In the genomic region with DNA sequence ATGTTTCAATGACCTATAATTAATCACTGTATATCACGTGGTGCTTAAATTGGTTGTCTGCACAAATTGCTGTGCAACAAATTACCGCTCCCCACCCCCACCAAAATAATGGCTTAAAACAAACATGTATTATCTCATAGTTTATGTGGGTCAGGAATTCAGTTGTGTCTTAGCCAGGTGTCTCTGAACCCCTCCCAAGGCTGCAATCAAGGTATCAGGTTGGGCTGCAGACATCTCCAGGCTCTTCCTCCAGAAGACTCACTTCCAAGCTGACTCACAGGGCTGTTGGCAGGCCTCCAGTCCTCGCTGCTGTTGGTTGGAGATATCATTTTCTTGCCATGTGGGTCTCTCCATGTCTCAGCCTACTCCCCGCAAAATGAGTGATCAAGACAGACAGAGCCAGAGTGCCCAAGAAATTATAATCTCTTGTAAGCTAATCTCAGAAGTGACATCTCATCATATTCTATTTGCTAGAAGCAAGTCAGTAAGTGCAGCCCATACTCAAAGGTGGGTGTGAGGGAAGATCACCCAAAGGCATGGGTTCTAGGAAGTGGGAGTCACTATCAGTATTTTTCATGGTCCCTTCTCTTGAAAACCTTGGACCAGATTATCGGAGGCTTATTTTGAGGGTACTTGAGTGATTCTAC, we compare ENCODE assay signal across 1 cellular context.
TF ChIP-seq lines count a peak whose summit lies in the region.

No MANE protein-coding gene starts in this region.

TF ChIP-seq in K562, 482 proteins besides CTCF, POLR2A, EP300 and RAD21 (continued from another document and continues in another):
- no peak for TF ChIP-seq KDM5B (IDR thresholded peaks at IDR 0.05; ENCODE audit: insufficient replicate concordance, low read depth, low read length)
- TF ChIP-seq CC2D1A (IDR thresholded peaks at IDR 0.05): peak; percentile 87
- TF ChIP-seq ATF7 (IDR thresholded peaks at IDR 0.05): peak; percentile 85
- TF ChIP-seq SPI1 (IDR thresholded peaks at IDR 0.05; ENCODE audit: borderline replicate concordance, low read depth, low read length): 0 out of 2 replicates have a peak, but pooled peaks have one; percentile 49
- peak; percentile 98 for TF ChIP-seq CBFA2T3 (IDR thresholded peaks at IDR 0.05)
- TF ChIP-seq, protein P1, sequence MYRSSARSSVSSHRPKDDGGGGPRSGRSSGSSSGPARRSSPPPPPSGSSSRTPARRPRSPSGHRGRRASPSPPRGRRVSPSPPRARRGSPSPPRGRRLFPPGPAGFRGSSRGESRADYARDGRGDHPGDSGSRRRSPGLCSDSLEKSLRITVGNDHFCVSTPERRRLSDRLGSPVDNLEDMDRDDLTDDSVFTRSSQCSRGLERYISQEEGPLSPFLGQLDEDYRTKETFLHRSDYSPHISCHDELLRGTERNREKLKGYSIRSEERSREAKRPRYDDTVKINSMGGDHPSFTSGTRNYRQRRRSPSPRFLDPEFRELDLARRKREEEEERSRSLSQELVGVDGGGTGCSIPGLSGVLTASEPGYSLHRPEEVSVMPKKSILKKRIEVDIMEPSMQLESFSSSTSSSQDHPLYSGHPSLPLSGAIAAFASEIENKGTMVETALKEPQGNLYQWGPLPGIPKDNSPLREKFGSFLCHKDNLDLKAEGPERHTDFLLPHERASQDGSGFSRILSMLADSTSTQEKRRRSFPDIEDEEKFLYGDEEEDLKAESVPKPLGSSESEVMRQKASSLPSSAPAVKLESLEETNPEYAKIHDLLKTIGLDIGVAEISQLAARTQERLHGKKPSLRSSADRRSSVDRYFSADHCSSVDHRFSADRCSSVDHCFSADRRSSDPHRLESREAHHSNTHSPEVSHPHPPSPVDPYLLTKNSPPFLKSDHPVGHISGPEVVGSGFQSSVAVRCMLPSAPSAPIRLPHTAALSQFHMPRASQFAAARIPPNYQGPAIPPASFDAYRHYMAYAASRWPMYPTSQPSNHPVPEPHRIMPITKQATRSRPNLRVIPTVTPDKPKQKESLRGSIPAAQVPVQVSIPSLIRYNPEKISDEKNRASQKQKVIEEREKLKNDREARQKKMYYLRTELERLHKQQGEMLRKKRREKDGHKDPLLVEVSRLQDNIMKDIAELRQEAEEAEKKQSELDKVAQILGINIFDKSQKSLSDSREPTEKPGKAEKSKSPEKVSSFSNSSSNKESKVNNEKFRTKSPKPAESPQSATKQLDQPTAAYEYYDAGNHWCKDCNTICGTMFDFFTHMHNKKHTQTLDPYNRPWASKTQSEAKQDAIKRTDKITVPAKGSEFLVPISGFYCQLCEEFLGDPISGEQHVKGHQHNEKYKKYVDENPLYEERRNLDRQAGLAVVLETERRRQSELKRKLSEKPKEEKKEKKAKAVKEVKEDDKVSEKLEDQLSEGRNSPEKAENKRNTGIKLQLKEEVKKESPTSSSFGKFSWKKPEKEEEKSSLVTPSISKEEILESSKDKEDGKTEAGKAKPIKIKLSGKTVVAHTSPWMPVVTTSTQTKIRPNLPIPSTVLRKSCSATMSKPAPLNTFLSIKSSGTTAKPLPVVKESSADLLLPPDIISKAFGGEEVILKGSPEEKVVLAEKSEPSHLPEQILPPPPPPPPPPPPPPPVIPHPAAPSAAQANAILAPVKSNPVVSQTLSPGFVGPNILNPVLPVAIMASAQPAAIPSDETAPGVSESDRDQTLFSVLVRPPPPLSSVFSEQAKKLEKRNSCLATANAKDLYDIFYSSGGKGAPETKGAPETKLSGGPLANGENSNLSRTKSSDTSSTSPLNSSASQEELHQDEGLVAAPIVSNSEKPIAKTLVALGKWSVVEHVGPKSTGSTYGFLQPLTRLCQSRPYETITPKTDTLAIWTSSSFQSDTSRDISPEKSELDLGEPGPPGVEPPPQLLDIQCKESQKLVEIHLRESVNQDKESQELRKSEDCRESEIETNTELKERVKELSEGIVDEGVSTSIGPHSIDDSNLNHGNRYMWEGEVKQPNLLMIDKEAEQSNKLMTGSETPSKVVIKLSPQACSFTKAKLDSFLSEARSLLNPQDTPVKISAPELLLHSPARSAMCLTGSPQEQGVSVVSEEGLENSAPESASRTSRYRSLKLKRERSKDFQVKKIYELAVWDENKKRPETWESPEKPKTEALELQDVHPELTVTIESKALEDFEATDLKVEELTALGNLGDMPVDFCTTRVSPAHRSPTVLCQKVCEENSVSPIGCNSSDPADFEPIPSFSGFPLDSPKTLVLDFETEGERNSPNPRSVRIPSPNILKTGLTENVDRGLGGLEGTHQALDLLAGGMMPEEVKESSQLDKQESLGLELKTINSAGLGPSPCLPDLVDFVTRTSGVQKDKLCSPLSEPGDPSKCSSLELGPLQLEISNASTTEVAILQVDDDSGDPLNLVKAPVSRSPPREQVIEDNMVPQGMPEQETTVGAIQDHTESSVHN (IDR thresholded peaks at IDR 0.05; ENCODE audit: borderline replicate concordance in 1 of 2, low read depth in 1 of 2): no peak
- TF ChIP-seq HCFC1 (IDR thresholded peaks at IDR 0.05; ENCODE audit: low read depth, low read length): peak; percentile 37
- peak; percentile 92 for TF ChIP-seq GATA2 (CRISPR knock-in tag; IDR thresholded peaks at IDR 0.05)
- peak in 1 of 2 experiments; percentile 22; a peak in 2 of 4 replicates for TF ChIP-seq MAZ (CRISPR knock-in tag; conservative IDR thresholded peaks at IDR 0.05 in 1 of 2, IDR thresholded peaks at IDR 0.05 in 1 of 2)
- TF ChIP-seq PHB2 (IDR thresholded peaks at IDR 0.05; ENCODE audit: low read depth): peak; percentile 96
- TF ChIP-seq, protein P2, sequence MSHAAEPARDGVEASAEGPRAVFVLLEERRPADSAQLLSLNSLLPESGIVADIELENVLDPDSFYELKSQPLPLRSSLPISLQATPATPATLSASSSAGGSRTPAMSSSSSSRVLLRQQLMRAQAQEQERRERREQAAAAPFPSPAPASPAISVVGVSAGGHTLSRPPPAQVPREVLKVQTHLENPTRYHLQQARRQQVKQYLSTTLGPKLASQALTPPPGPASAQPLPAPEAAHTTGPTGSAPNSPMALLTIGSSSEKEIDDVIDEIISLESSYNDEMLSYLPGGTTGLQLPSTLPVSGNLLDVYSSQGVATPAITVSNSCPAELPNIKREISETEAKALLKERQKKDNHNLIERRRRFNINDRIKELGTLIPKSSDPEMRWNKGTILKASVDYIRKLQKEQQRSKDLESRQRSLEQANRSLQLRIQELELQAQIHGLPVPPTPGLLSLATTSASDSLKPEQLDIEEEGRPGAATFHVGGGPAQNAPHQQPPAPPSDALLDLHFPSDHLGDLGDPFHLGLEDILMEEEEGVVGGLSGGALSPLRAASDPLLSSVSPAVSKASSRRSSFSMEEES (CRISPR knock-in tag; IDR thresholded peaks at IDR 0.05): peak; percentile 80
- TF ChIP-seq, protein P3, sequence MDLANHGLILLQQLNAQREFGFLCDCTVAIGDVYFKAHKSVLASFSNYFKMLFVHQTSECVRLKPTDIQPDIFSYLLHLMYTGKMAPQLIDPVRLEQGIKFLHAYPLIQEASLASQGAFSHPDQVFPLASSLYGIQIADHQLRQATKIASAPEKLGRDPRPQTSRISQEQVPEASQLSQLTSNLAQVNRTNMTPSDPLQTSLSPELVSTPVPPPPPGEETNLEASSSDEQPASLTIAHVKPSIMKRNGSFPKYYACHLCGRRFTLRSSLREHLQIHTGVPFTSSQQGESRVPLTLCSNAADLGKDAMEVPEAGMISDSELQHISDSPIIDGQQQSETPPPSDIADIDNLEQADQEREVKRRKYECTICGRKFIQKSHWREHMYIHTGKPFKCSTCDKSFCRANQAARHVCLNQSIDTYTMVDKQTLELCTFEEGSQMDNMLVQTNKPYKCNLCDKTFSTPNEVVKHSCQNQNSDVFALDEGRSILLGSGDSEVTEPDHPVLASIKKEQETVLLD (IDR thresholded peaks at IDR 0.05): peak; percentile 86
- peak; percentile 73; the same call in 1 of the 2 replicates for TF ChIP-seq DMBX1 (CRISPR knock-in tag; IDR thresholded peaks at IDR 0.05; ENCODE audit: borderline replicate concordance)
- TF ChIP-seq, protein P4, sequence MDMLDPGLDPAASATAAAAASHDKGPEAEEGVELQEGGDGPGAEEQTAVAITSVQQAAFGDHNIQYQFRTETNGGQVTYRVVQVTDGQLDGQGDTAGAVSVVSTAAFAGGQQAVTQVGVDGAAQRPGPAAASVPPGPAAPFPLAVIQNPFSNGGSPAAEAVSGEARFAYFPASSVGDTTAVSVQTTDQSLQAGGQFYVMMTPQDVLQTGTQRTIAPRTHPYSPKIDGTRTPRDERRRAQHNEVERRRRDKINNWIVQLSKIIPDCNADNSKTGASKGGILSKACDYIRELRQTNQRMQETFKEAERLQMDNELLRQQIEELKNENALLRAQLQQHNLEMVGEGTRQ (CRISPR knock-in tag; IDR thresholded peaks at IDR 0.05): peak; percentile 70
- TF ChIP-seq HDAC2 (IDR thresholded peaks at IDR 0.05): peak; percentile 97
- TF ChIP-seq, protein P5, sequence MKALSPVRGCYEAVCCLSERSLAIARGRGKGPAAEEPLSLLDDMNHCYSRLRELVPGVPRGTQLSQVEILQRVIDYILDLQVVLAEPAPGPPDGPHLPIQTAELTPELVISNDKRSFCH (CRISPR knock-in tag; IDR thresholded peaks at IDR 0.05): no peak
- TF ChIP-seq, protein P5 (tag; IDR thresholded peaks at IDR 0.05): 0 out of 2 replicates have a peak, but pooled peaks have one; percentile 75
- TF ChIP-seq ZNF197 (CRISPR knock-in tag; IDR thresholded peaks at IDR 0.05; ENCODE audit: low read depth): peak; percentile 57; the same call in 1 of the 2 replicates
- TF ChIP-seq DPF2 (IDR thresholded peaks at IDR 0.05): peak; percentile 100
- TF ChIP-seq, protein P6, sequence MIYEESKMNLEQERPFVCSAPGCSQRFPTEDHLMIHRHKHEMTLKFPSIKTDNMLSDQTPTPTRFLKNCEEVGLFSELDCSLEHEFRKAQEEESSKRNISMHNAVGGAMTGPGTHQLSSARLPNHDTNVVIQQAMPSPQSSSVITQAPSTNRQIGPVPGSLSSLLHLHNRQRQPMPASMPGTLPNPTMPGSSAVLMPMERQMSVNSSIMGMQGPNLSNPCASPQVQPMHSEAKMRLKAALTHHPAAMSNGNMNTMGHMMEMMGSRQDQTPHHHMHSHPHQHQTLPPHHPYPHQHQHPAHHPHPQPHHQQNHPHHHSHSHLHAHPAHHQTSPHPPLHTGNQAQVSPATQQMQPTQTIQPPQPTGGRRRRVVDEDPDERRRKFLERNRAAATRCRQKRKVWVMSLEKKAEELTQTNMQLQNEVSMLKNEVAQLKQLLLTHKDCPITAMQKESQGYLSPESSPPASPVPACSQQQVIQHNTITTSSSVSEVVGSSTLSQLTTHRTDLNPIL (CRISPR knock-in tag; IDR thresholded peaks at IDR 0.05): no peak
- TF ChIP-seq, protein P7, sequence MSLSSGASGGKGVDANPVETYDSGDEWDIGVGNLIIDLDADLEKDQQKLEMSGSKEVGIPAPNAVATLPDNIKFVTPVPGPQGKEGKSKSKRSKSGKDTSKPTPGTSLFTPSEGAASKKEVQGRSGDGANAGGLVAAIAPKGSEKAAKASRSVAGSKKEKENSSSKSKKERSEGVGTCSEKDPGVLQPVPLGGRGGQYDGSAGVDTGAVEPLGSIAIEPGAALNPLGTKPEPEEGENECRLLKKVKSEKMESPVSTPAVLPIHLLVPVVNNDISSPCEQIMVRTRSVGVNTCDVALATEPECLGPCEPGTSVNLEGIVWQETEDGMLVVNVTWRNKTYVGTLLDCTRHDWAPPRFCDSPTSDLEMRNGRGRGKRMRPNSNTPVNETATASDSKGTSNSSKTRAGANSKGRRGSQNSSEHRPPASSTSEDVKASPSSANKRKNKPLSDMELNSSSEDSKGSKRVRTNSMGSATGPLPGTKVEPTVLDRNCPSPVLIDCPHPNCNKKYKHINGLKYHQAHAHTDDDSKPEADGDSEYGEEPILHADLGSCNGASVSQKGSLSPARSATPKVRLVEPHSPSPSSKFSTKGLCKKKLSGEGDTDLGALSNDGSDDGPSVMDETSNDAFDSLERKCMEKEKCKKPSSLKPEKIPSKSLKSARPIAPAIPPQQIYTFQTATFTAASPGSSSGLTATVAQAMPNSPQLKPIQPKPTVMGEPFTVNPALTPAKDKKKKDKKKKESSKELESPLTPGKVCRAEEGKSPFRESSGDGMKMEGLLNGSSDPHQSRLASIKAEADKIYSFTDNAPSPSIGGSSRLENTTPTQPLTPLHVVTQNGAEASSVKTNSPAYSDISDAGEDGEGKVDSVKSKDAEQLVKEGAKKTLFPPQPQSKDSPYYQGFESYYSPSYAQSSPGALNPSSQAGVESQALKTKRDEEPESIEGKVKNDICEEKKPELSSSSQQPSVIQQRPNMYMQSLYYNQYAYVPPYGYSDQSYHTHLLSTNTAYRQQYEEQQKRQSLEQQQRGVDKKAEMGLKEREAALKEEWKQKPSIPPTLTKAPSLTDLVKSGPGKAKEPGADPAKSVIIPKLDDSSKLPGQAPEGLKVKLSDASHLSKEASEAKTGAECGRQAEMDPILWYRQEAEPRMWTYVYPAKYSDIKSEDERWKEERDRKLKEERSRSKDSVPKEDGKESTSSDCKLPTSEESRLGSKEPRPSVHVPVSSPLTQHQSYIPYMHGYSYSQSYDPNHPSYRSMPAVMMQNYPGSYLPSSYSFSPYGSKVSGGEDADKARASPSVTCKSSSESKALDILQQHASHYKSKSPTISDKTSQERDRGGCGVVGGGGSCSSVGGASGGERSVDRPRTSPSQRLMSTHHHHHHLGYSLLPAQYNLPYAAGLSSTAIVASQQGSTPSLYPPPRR (CRISPR knock-in tag; IDR thresholded peaks at IDR 0.05; ENCODE audit: borderline replicate concordance): peak; percentile 39; the same call in 1 of the 2 replicates
- 0 out of 2 replicates have a peak, but pooled peaks have one; percentile 28 for TF ChIP-seq HNRNPL (IDR thresholded peaks at IDR 0.05; ENCODE audit: low read depth, low read length)
- TF ChIP-seq, protein P8, sequence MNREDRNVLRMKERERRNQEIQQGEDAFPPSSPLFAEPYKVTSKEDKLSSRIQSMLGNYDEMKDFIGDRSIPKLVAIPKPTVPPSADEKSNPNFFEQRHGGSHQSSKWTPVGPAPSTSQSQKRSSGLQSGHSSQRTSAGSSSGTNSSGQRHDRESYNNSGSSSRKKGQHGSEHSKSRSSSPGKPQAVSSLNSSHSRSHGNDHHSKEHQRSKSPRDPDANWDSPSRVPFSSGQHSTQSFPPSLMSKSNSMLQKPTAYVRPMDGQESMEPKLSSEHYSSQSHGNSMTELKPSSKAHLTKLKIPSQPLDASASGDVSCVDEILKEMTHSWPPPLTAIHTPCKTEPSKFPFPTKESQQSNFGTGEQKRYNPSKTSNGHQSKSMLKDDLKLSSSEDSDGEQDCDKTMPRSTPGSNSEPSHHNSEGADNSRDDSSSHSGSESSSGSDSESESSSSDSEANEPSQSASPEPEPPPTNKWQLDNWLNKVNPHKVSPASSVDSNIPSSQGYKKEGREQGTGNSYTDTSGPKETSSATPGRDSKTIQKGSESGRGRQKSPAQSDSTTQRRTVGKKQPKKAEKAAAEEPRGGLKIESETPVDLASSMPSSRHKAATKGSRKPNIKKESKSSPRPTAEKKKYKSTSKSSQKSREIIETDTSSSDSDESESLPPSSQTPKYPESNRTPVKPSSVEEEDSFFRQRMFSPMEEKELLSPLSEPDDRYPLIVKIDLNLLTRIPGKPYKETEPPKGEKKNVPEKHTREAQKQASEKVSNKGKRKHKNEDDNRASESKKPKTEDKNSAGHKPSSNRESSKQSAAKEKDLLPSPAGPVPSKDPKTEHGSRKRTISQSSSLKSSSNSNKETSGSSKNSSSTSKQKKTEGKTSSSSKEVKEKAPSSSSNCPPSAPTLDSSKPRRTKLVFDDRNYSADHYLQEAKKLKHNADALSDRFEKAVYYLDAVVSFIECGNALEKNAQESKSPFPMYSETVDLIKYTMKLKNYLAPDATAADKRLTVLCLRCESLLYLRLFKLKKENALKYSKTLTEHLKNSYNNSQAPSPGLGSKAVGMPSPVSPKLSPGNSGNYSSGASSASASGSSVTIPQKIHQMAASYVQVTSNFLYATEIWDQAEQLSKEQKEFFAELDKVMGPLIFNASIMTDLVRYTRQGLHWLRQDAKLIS (CRISPR knock-in tag; IDR thresholded peaks at IDR 0.05): 0 out of 2 replicates have a peak, but pooled peaks have one; percentile 17
- peak; percentile 64; the same call in 1 of the 2 replicates for TF ChIP-seq ZKSCAN1 (IDR thresholded peaks at IDR 0.05; ENCODE audit: low read depth, low read length)
- peak; percentile 96 for TF ChIP-seq TAL1 (IDR thresholded peaks at IDR 0.05)
- TF ChIP-seq NFE2L1 (tag; IDR thresholded peaks at IDR 0.05; ENCODE audit: borderline replicate concordance, low read depth): no peak
